ENCODE assay signal across 1 cellular context in genomic region chr6:167825759-167826229, GRCh38.
TF ChIP-seq lines count a peak whose summit lies in the region.

No MANE protein-coding gene starts in this region.

TF ChIP-seq in HEK293, 187 proteins besides CTCF, POLR2A, EP300 and RAD21 (continued from another document):
- TF ChIP-seq ZBTB26 (tag by site-specific recombination; optimal IDR thresholded peaks at IDR 0.05) = peak; percentile 48
- no peak for TF ChIP-seq ZNF37A (tag by site-specific recombination; IDR thresholded peaks at IDR 0.05)
- TF ChIP-seq BCL11B (tag by site-specific recombination; IDR thresholded peaks at IDR 0.05; ENCODE audit: low read depth) = 0 out of 2 replicates have a peak, but pooled peaks have one; percentile 21
- TF ChIP-seq ZNF394 (tag by site-specific recombination; IDR thresholded peaks at IDR 0.05; ENCODE audit: borderline replicate concordance) = no peak
- TF ChIP-seq ZNF23 (tag by site-specific recombination; IDR thresholded peaks at IDR 0.05; ENCODE audit: borderline replicate concordance) = no peak
- no peak for TF ChIP-seq ZNF202 (tag by site-specific recombination; IDR thresholded peaks at IDR 0.05; ENCODE audit: borderline replicate concordance)
- no peak for TF ChIP-seq ELK4 (IDR thresholded peaks at IDR 0.05; ENCODE audit: borderline replicate concordance, low read depth, low read length)
- TF ChIP-seq KLF1 (tag by site-specific recombination; IDR thresholded peaks at IDR 0.05) = peak; percentile 40
- no peak for TF ChIP-seq ZNF138 (tag by site-specific recombination; IDR thresholded peaks at IDR 0.05; ENCODE audit: borderline replicate concordance)
- TF ChIP-seq ZNF449 (tag by site-specific recombination; IDR thresholded peaks at IDR 0.05) = no peak
- TF ChIP-seq ZBTB6 (tag by site-specific recombination; IDR thresholded peaks at IDR 0.05) = no peak
- no peak for TF ChIP-seq ZNF560 (tag by site-specific recombination; IDR thresholded peaks at IDR 0.05; ENCODE audit: borderline replicate concordance)
- peak; percentile 36; the same call in 1 of the 2 replicates for TF ChIP-seq KLF16 (tag by site-specific recombination; IDR thresholded peaks at IDR 0.05)
- TF ChIP-seq ZNF248 (tag by site-specific recombination; IDR thresholded peaks at IDR 0.05) = no peak
- peak; percentile 40; the same call in 1 of the 2 replicates for TF ChIP-seq GLIS2 (tag by site-specific recombination; IDR thresholded peaks at IDR 0.05)
- TF ChIP-seq ZNF510 (tag by site-specific recombination; IDR thresholded peaks at IDR 0.05; ENCODE audit: insufficient replicate concordance) = no peak
- 0 out of 2 replicates have a peak, but pooled peaks have one; percentile 24 for TF ChIP-seq KLF8 (tag by site-specific recombination; IDR thresholded peaks at IDR 0.05)
- peak; percentile 21; the same call in 1 of the 2 replicates for TF ChIP-seq ZBTB20 (tag by site-specific recombination; IDR thresholded peaks at IDR 0.05)
- TF ChIP-seq ZNF146 (tag by site-specific recombination; IDR thresholded peaks at IDR 0.05) = no peak
- no peak for TF ChIP-seq ZBTB7A (tag by site-specific recombination; IDR thresholded peaks at IDR 0.05; ENCODE audit: low read depth)
- TF ChIP-seq RBAK (tag by site-specific recombination; IDR thresholded peaks at IDR 0.05) = no peak
- no peak for TF ChIP-seq ZNF791 (tag by site-specific recombination; IDR thresholded peaks at IDR 0.05)
- TF ChIP-seq ZEB2 (tag by site-specific recombination; IDR thresholded peaks at IDR 0.05) = peak; percentile 60
- TF ChIP-seq KLF9 (tag by site-specific recombination; IDR thresholded peaks at IDR 0.05; ENCODE audit: low read depth) = peak; percentile 95
- TF ChIP-seq ZBTB17 (tag by site-specific recombination; IDR thresholded peaks at IDR 0.05) = no peak
